30 cellular contexts compared by ENCODE assay signal in the genomic region with DNA sequence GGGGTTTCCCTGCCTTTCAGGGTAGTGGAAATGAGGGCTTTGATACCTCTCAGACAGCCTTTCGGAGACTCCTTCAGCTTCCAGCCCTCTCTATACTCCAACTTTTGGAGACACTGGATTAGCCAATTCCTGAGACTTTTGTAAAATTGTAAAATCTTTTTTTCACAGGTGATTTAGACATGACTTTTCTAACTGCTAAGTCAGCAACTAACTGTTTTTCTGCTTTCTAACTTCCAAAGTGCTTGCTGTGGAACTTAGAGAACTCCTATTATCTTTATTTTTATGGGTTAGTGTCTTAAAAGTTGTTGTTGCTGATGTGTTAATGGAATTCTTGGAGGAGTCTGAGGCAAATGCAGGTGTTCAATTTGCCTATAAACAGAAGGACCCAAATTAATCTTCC.
"Had no signal": no experiment of that assay in that cellular context is flagged by ENCODE, and none has a peak within 500 bp of the region (broad histone marks: within the 10 kb centered on the region; RNA-seq: fewer than 3 reads in every experiment).

No MANE protein-coding gene starts in this region.

- DNase-seq: naive thymus-derived CD4-positive, alpha-beta T cell; natural killer cell; occipital lobe; pancreas; posterior cingulate gyrus; psoas muscle; right cardiac atrium; spleen; stimulated activated CD4-positive, alpha-beta T cell treated with anti-CD3 and anti-CD28 coated beads, Interleukin-12 subunit alpha, Interleukin-12 subunit beta, amount 100 ng/mL, for 4 hours; stimulated activated CD4-positive, alpha-beta T cell treated with anti-CD3 and anti-CD28 coated beads, Interleukin-1b, Interleukin-23, amount 100 ng/mL, for 48 hours; stimulated activated CD4-positive, alpha-beta T cell treated with anti-CD3 and anti-CD28 coated beads, Interleukin-4, amount 100 ng/mL, for 4 hours; stimulated activated CD8-positive, alpha-beta memory T cell treated with anti-CD3 and anti-CD28 coated beads, Interleukin-4, amount 100 ng/mL, for 48 hours; stimulated activated naive CD4-positive, alpha-beta T cell; stimulated activated naive CD8-positive, alpha-beta T cell treated with anti-CD3 and anti-CD28 coated beads, Interleukin-15, amount 100 ng/mL, for 72 hours; stimulated activated naive CD8-positive, alpha-beta T cell treated with anti-CD3 and anti-CD28 coated beads, Interleukin-15, Interleukin-2, amounts not matched to agents 100 U/mL and 50 U/mL, for 24 hours; substantia nigra; testis; tibial artery; transverse colon; upper lobe of right lung; uterus had no signal

- H3K4me3 Mint-ChIP-seq: naive thymus-derived CD4-positive, alpha-beta T cell; natural killer cell; nephron; neural progenitor cell; stimulated activated memory B cell treated with anti-CD40 and anti-IgM and Interleukin-4, amounts not matched to agents 10 μg/mL and 1 μg/mL and 100 μg/mL, for 72 hours; stimulated activated naive CD8-positive, alpha-beta T cell treated with anti-CD3 and anti-CD28 coated beads, Interleukin-15, amount 100 ng/mL, for 72 hours; type B pancreatic cell had no signal

- H3K36me3 Mint-ChIP-seq: natural killer cell; neural progenitor cell; stimulated activated memory B cell treated with anti-CD40 and anti-IgM and Interleukin-4, amounts not matched to agents 10 μg/mL and 1 μg/mL and 100 μg/mL, for 72 hours; type B pancreatic cell had no signal

- H3K27ac Mint-ChIP-seq: natural killer cell; nephron; neural progenitor cell; progenitor cell of endocrine pancreas; stimulated activated memory B cell treated with anti-CD40 and anti-IgM and Interleukin-4, amounts not matched to agents 10 μg/mL and 1 μg/mL and 100 μg/mL, for 72 hours; stimulated activated naive CD8-positive, alpha-beta T cell treated with anti-CD3 and anti-CD28 coated beads, Interleukin-15, amount 100 ng/mL, for 72 hours; type B pancreatic cell had no signal

- H3K4me2 ChIP-seq: neural progenitor cell, smooth muscle cell had no signal

- FAIRE-seq: pancreas had no signal

- H3K27ac ChIP-seq: neural progenitor cell, pancreas, psoas muscle, skin epidermis, spleen, suprapubic skin, testis, tibial artery, transverse colon, upper lobe of right lung, uterus had no signal

- H3K9me3 Mint-ChIP-seq: natural killer cell had no signal

- H3K4me3 ChIP-seq: neural progenitor cell, pancreas, psoas muscle, skin epidermis, smooth muscle cell, spleen, suprapubic skin, testis, tibial artery, transverse colon, upper lobe of right lung, uterus had no signal

- H3K4me1 ChIP-seq: neural progenitor cell, pancreas, psoas muscle, spleen, suprapubic skin, testis, tibial artery, transverse colon, upper lobe of right lung, uterus had no signal

- H3K9me3 ChIP-seq: pancreas, psoas muscle, suprapubic skin, testis, tibial artery, transverse colon, upper lobe of right lung, uterus had no signal

- H2AFZ ChIP-seq: neural progenitor cell had no signal

- ATAC-seq: naive thymus-derived CD4-positive, alpha-beta T cell; natural killer cell; pancreas; psoas muscle; right cardiac atrium; sciatic nerve; stimulated activated memory B cell treated with anti-CD40 and anti-IgM and Interleukin-4, amounts not matched to agents 10 μg/mL and 1 μg/mL and 100 μg/mL, for 72 hours; stimulated activated naive CD8-positive, alpha-beta T cell treated with anti-CD3 and anti-CD28 coated beads, Interleukin-15, amount 100 ng/mL, for 72 hours; stimulated activated naive CD8-positive, alpha-beta T cell treated with anti-CD3 and anti-CD28 coated beads, Interleukin-15, Interleukin-2, amounts not matched to agents 100 U/mL and 50 U/mL, for 24 hours; upper lobe of right lung had no signal

- H3K27me3 ChIP-seq: neural progenitor cell, pancreas, spleen, suprapubic skin, testis, tibial artery, transverse colon, upper lobe of right lung, uterus had no signal

- H3K36me3 ChIP-seq: neural progenitor cell, pancreas, spleen, suprapubic skin, tibial artery, transverse colon, upper lobe of right lung, uterus had no signal

- H3K27me3 Mint-ChIP-seq: naive thymus-derived CD4-positive, alpha-beta T cell; stimulated activated naive CD8-positive, alpha-beta T cell treated with anti-CD3 and anti-CD28 coated beads, Interleukin-15, amount 100 ng/mL, for 72 hours; type B pancreatic cell had no signal

- H3K9ac ChIP-seq: neural progenitor cell had no signal

- H3K4me1 Mint-ChIP-seq: nephron; stimulated activated memory B cell treated with anti-CD40 and anti-IgM and Interleukin-4, amounts not matched to agents 10 μg/mL and 1 μg/mL and 100 μg/mL, for 72 hours had no signal
